Comparison of ENCODE assay signal across 35 cellular contexts in the genomic region with DNA sequence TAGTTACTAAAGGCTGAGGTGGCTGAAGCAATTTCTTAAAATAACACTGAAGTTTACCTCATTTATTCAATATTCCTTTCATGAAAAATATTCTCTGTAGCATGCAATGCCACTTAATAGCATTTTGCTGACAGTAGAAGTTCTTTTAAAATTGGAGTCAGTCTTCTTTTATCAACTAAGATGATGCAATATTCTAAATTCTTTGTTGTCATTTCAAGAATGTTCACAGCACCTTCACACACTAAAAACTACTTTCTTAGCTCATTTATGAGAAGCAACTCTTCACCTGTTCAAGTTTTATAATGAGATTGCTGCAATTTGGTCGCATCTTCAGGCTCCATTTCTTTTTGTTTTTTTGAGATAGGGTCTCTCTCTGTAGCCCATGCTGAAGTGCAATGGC.
"Had no signal": no experiment of that assay in that cellular context is flagged by ENCODE, and none has a peak within 500 bp of the region (broad histone marks: within the 10 kb centered on the region; RNA-seq: fewer than 3 reads in every experiment).

No MANE protein-coding gene starts in this region.

- H3K4me3 ChIP-seq: adrenal gland, breast epithelium, cardiac muscle cell, colonic mucosa, esophagus squamous epithelium, gastroesophageal sphincter, heart right ventricle, hepatocyte had no signal

- H3K36me3 ChIP-seq: adrenal gland, breast epithelium, colonic mucosa, WERI-Rb-1 had no signal

- H3K9me3 Mint-ChIP-seq: activated B cell treated with CpG ODN at 0.5 μM for 24 hours; activated CD4-positive, alpha-beta memory T cell treated with anti-CD3 and anti-CD28 coated beads, Interleukin-2, amount 10 ng/mL, durations not matched to agents 7 days and 5 days; activated CD4-positive, alpha-beta T cell treated with anti-CD3 and anti-CD28 coated beads, Interleukin-2, amount 10 ng/mL, durations not matched to agents 7 days and 5 days; activated naive CD4-positive, alpha-beta T cell treated with anti-CD3 and anti-CD28 coated beads, Interleukin-2, amount 50 U/mL, for 24 hours; activated naive CD8-positive, alpha-beta T cell treated with anti-CD3 and anti-CD28 coated beads for 36 hours; activated naive CD8-positive, alpha-beta T cell treated with anti-CD3 and anti-CD28 coated beads, Interleukin-2, amount 50 U/mL, for 24 hours; activated T-cell treated with anti-CD3 and anti-CD28 coated beads, Interleukin-2, amount 50 U/mL, for 24 hours; activated T-cell treated with anti-CD3 and anti-CD28 coated beads, Interleukin-2, amount 50 U/mL, for 72 hours; T-helper 2 cell treated with Interferon-gamma antibody and Interleukin-4, amounts not matched to agents 5 μg/mL and 100 μg/mL, for 36 hours had no signal

- H3K4me3 Mint-ChIP-seq: activated B cell treated with CpG ODN at 0.5 μM for 24 hours; activated CD4-positive, alpha-beta memory T cell treated with anti-CD3 and anti-CD28 coated beads, Interleukin-2, amount 10 ng/mL, durations not matched to agents 7 days and 5 days; activated CD4-positive, alpha-beta T cell treated with anti-CD3 and anti-CD28 coated beads, Interleukin-2, amount 10 ng/mL, durations not matched to agents 7 days and 5 days; activated naive CD4-positive, alpha-beta T cell treated with anti-CD3 and anti-CD28 coated beads, Interleukin-2, amount 50 U/mL, for 24 hours; activated naive CD8-positive, alpha-beta T cell treated with anti-CD3 and anti-CD28 coated beads for 36 hours; activated naive CD8-positive, alpha-beta T cell treated with anti-CD3 and anti-CD28 coated beads, Interleukin-2, amount 50 U/mL, for 24 hours; activated T-cell treated with anti-CD3 and anti-CD28 coated beads, Interleukin-2, amount 50 U/mL, for 24 hours; activated T-cell treated with anti-CD3 and anti-CD28 coated beads, Interleukin-2, amount 50 U/mL, for 72 hours; brain; T-helper 2 cell treated with Interferon-gamma antibody and Interleukin-4, amounts not matched to agents 5 μg/mL and 100 μg/mL, for 36 hours had no signal

- FAIRE-seq: endometrium, endothelial cell of umbilical vein had no signal

- H3K27me3 ChIP-seq: adrenal gland, breast epithelium, cardiac muscle cell, colonic mucosa, esophagus squamous epithelium, gastroesophageal sphincter, heart right ventricle, hepatocyte had no signal

- H3K27ac Mint-ChIP-seq: activated B cell treated with CpG ODN at 0.5 μM for 24 hours; activated CD4-positive, alpha-beta memory T cell treated with anti-CD3 and anti-CD28 coated beads, Interleukin-2, amount 10 ng/mL, durations not matched to agents 7 days and 5 days; activated CD4-positive, alpha-beta T cell treated with anti-CD3 and anti-CD28 coated beads, Interleukin-2, amount 10 ng/mL, durations not matched to agents 7 days and 5 days; activated naive CD4-positive, alpha-beta T cell treated with anti-CD3 and anti-CD28 coated beads, Interleukin-2, amount 50 U/mL, for 24 hours; activated naive CD8-positive, alpha-beta T cell treated with anti-CD3 and anti-CD28 coated beads for 36 hours; activated naive CD8-positive, alpha-beta T cell treated with anti-CD3 and anti-CD28 coated beads, Interleukin-2, amount 50 U/mL, for 24 hours; activated T-cell treated with anti-CD3 and anti-CD28 coated beads, Interleukin-2, amount 50 U/mL, for 24 hours; brain; T-helper 2 cell treated with Interferon-gamma antibody and Interleukin-4, amounts not matched to agents 5 μg/mL and 100 μg/mL, for 36 hours had no signal

- H3K4me2 ChIP-seq: hepatocyte had no signal

- DNase-seq: activated B cell treated with CpG ODN at 0.5 μM for 24 hours; activated CD4-positive, alpha-beta memory T cell treated with anti-CD3 and anti-CD28 coated beads, Interleukin-2, amount 10 ng/mL, durations not matched to agents 7 days and 5 days; activated CD4-positive, alpha-beta T cell treated with anti-CD3 and anti-CD28 coated beads, Interleukin-2, amount 10 ng/mL, durations not matched to agents 7 days and 5 days; activated CD4-positive, alpha-beta T cell treated with anti-CD3 and anti-CD28 coated beads, Interleukin-2, amount 50 U/mL, for 4 hours; activated CD8-positive, alpha-beta memory T cell treated with anti-CD3 and anti-CD28 coated beads, Interleukin-2, amount 50 U/mL, for 48 hours; activated gamma-delta T cell; activated naive CD4-positive, alpha-beta T cell; activated naive CD8-positive, alpha-beta T cell treated with anti-CD3 and anti-CD28 coated beads for 36 hours; activated naive CD8-positive, alpha-beta T cell treated with anti-CD3 and anti-CD28 coated beads, Interleukin-2, amount 50 U/mL, for 24 hours; activated T-cell treated with anti-CD3 and anti-CD28 coated beads for 4 hours; activated T-cell treated with anti-CD3 and anti-CD28 coated beads, Interleukin-2, amount 50 U/mL, for 24 hours; activated T-cell treated with anti-CD3 and anti-CD28 coated beads, Interleukin-2, amount 50 U/mL, for 72 hours; adrenal gland; amygdala; aorta; central memory CD4-positive, alpha-beta T cell; cerebellar nuclear complex; colonic mucosa; effector CD8-positive, alpha-beta T cell; esophagus squamous epithelium; foreskin melanocyte; heart right ventricle; T1000; WERI-Rb-1 had no signal

- H3K27me3 Mint-ChIP-seq: activated B cell treated with CpG ODN at 0.5 μM for 24 hours; activated CD4-positive, alpha-beta memory T cell treated with anti-CD3 and anti-CD28 coated beads, Interleukin-2, amount 10 ng/mL, durations not matched to agents 7 days and 5 days; activated CD4-positive, alpha-beta T cell treated with anti-CD3 and anti-CD28 coated beads, Interleukin-2, amount 10 ng/mL, durations not matched to agents 7 days and 5 days; activated naive CD4-positive, alpha-beta T cell treated with anti-CD3 and anti-CD28 coated beads, Interleukin-2, amount 50 U/mL, for 24 hours; activated naive CD8-positive, alpha-beta T cell treated with anti-CD3 and anti-CD28 coated beads for 36 hours; activated naive CD8-positive, alpha-beta T cell treated with anti-CD3 and anti-CD28 coated beads, Interleukin-2, amount 50 U/mL, for 24 hours; activated T-cell treated with anti-CD3 and anti-CD28 coated beads, Interleukin-2, amount 50 U/mL, for 24 hours; brain had no signal

- ATAC-seq: activated CD4-positive, CD25-positive, alpha-beta regulatory T cell treated with anti-CD3 and anti-CD28 coated beads, Interleukin-2, amount 50 U/mL, for 24 hours; activated naive CD8-positive, alpha-beta T cell treated with anti-CD3 and anti-CD28 coated beads, Interleukin-2, amount 50 U/mL, for 24 hours; gastroesophageal sphincter; heart right ventricle had no signal

- H3K4me1 ChIP-seq: breast epithelium, colonic mucosa, esophagus squamous epithelium, gastroesophageal sphincter, heart right ventricle had no signal

- H3K27ac ChIP-seq: adrenal gland, breast epithelium, cardiac muscle cell, colonic mucosa, epithelial cell of prostate, esophagus squamous epithelium, gastroesophageal sphincter, heart right ventricle, hepatocyte, WERI-Rb-1 had no signal

- H2AFZ ChIP-seq: hepatocyte had no signal

- H3K9me3 ChIP-seq: adrenal gland, breast epithelium, colonic mucosa, esophagus squamous epithelium, gastroesophageal sphincter, heart right ventricle had no signal

- H3K4me1 Mint-ChIP-seq: activated B cell treated with CpG ODN at 0.5 μM for 24 hours; activated CD4-positive, alpha-beta T cell treated with anti-CD3 and anti-CD28 coated beads, Interleukin-2, amount 10 ng/mL, durations not matched to agents 7 days and 5 days; activated naive CD4-positive, alpha-beta T cell treated with anti-CD3 and anti-CD28 coated beads, Interleukin-2, amount 50 U/mL, for 24 hours had no signal
